Comparison of ENCODE assay signal across 14 cellular contexts in genomic region chr6:87914637-87915395, GRCh38.
A peak's percentile ranks its signal among the peaks of the same experiment; 100 is the strongest.
DNase-seq lines count a peak whose midpoint lies in the region; ATAC-seq and TF ChIP-seq lines count a peak whose summit lies in the region.
"Had no signal": no experiment of that assay in that cellular context is flagged by ENCODE, and none has a peak within 500 bp of the region (broad histone marks: within the 10 kb centered on the region; RNA-seq: fewer than 3 reads in every experiment).

No MANE protein-coding gene starts in this region.

- TF ChIP-seq CTCF in VCaP (conservative IDR thresholded peaks at IDR 0.05) (no peak), sigmoid colon (IDR thresholded peaks at IDR 0.05) (no peak)

- H3K14ac ChIP-seq in neuronal stem cell (ENCODE audit: low read length), result no peak overlapping the region

- H3K18ac ChIP-seq in neuronal stem cell (ENCODE audit: low read length), result peak overlapping the region; percentile 15

- H2AK5ac ChIP-seq in neuronal stem cell (ENCODE audit: low read depth, low read length), result no peak overlapping the region

- H2BK5ac ChIP-seq in neuronal stem cell (ENCODE audit: low read length), result no peak overlapping the region

- no peak overlapping the region for H3K4ac ChIP-seq in neuronal stem cell (ENCODE audit: low read length)

- no peak overlapping the region for H3K27ac Mint-ChIP-seq in activated CD4-positive, alpha-beta T cell treated with anti-CD3 and anti-CD28 coated beads for 36 hours
- H3K27ac Mint-ChIP-seq: natural killer cell treated with Interleukin-12 subunit alpha and Interleukin-12 subunit beta and Interleukin-15 and Interleukin-18, amount 100 ng/mL, for 72 hours had no signal

- CTCF ChIA-PET in activated CD4-positive, alpha-beta T cell treated with anti-CD3 and anti-CD28 coated beads for 36 hours (lab: Charles Lee), result interaction anchor here (0.6 to 1.0 kb wide), 2 partner anchors 15 to 28 kb away, joined by 3 read pairs; no protein-coding TSS in a partner anchor

- no peaks in the 10 kb centered on the region for H3K79me1 ChIP-seq in neuronal stem cell (ENCODE audit: low read depth, low read length)

- H3K4me1 Mint-ChIP-seq in activated CD4-positive, alpha-beta T cell treated with anti-CD3 and anti-CD28 coated beads for 36 hours, result peaks cover 8% of the 10 kb centered on the region

- no peak overlapping the region for H4K8ac ChIP-seq in neuronal stem cell (ENCODE audit: low read depth, low read length)

- no peak overlapping the region for H4K91ac ChIP-seq in neuronal stem cell (ENCODE audit: low read depth, low read length, poor library complexity)

- H3K9me3 ChIP-seq in neuronal stem cell (replicated peaks in 1 of 2; ENCODE audit: control insufficient read depth in 2 of 2, insufficient read depth in 1 of 2, low read depth in 1 of 2, low read length in 2 of 2) (peaks cover 2 to 16% of the 10 kb centered on the region in 2 donors), sigmoid colon (no peaks in the 10 kb centered on the region), right cardiac atrium (ENCODE audit: control insufficient read depth, low read length) (peaks cover 1% of the 10 kb centered on the region)
- H3K9me3 ChIP-seq: HAP-1 had no signal

- peak; percentile 21 for DNase-seq in activated CD4-positive, alpha-beta T cell treated with anti-CD3 and anti-CD28 coated beads for 36 hours
- DNase-seq in activated CD4-positive, alpha-beta T cell treated with anti-CD3 and anti-CD28 coated beads for 4 hours, result no peak
- DNase-seq in neuronal stem cell (ENCODE audit: low spot score) (no peak), COLO668 (lab: John Stamatoyannopoulos, UW; ENCODE audit: unreplicated experiment) (no peak), sigmoid colon (no peak), right cardiac atrium (no peak)
- DNase-seq: central memory CD4-positive, alpha-beta T cell; NCI-H2081; stimulated activated naive CD4-positive, alpha-beta T cell had no signal

- H2BK15ac ChIP-seq in neuronal stem cell (ENCODE audit: low read length), result no peak overlapping the region

- WGBS in neuronal stem cell (ENCODE audit: extremely low coverage in 2 of 2, insufficient read length in 2 of 2, insufficient replicate concordance in 1 of 2), 2 donors, result no CpG with 5 or more reads among the region's 4 CpGs
- 90 to 94% methylated on average over 4 of the region's 4 CpGs for WGBS in sigmoid colon, 2 donors
- 92% methylated on average over 4 of the region's 4 CpGs for WGBS in right cardiac atrium

- intact Hi-C loops in activated CD4-positive, alpha-beta T cell treated with anti-CD3 and anti-CD28 coated beads for 36 hours (cut with DNase I, micrococcal nuclease), result no loop called here
- intact Hi-C loops in sigmoid colon (cut with DNase I) (no loop called here), right cardiac atrium (cut with DNase I) (no loop called here)

- H3K36me3 Mint-ChIP-seq in activated CD4-positive, alpha-beta T cell treated with anti-CD3 and anti-CD28 coated beads for 36 hours (ENCODE audit: low read depth), result no peaks in the 10 kb centered on the region

- H3K27me3 Mint-ChIP-seq in activated CD4-positive, alpha-beta T cell treated with anti-CD3 and anti-CD28 coated beads for 36 hours, result peaks cover 4% of the 10 kb centered on the region

- POLR2A ChIA-PET in activated CD4-positive, alpha-beta T cell treated with anti-CD3 and anti-CD28 coated beads for 36 hours (lab: Charles Lee), result interaction anchor here (0.6 kb wide), 1 partner anchor 214 kb away, joined by 4 read pairs; no protein-coding TSS in a partner anchor

- H3K9me3 Mint-ChIP-seq in activated CD4-positive, alpha-beta T cell treated with anti-CD3 and anti-CD28 coated beads for 36 hours (ENCODE audit: low read depth), result no peaks in the 10 kb centered on the region
- H3K9me3 Mint-ChIP-seq: natural killer cell treated with Interleukin-12 subunit alpha and Interleukin-12 subunit beta and Interleukin-15 and Interleukin-18, amount 100 ng/mL, for 72 hours had no signal

- H3K27me3 ChIP-seq in neuronal stem cell (ENCODE audit: control insufficient read depth in 3 of 3, insufficient read depth in 3 of 3, low read depth in 1 of 3, low read length in 3 of 3) (no peaks in the 10 kb centered on the region), sigmoid colon (no peaks in the 10 kb centered on the region), right cardiac atrium (ENCODE audit: control insufficient read depth, insufficient read depth) (no peaks in the 10 kb centered on the region)

- no peak overlapping the region for H3K4me3 ChIP-seq in neuronal stem cell (ENCODE audit: low read length in 2 of 2)
- no peak overlapping the region for H3K4me3 ChIP-seq in sigmoid colon
- no peak overlapping the region for H3K4me3 ChIP-seq in right cardiac atrium (ENCODE audit: low read length)
- H3K4me3 ChIP-seq: HAP-1 had no signal

- H3K36me3 ChIP-seq in neuronal stem cell (replicated peaks in 1 of 2; ENCODE audit: control insufficient read depth in 2 of 2, insufficient read depth in 2 of 2, low read length in 2 of 2) (no peaks in the 10 kb centered on the region), sigmoid colon (no peaks in the 10 kb centered on the region)
- H3K36me3 ChIP-seq: HAP-1 had no signal

- TF ChIP-seq EP300 in sigmoid colon (IDR thresholded peaks at IDR 0.05), result no peak

- no peak overlapping the region for H3K23ac ChIP-seq in neuronal stem cell (ENCODE audit: low read depth, low read length, poor library complexity)

- H2BK12ac ChIP-seq in neuronal stem cell (ENCODE audit: low read length), result no peak overlapping the region

- no peak overlapping the region for H3K4me2 ChIP-seq in neuronal stem cell (ENCODE audit: insufficient read depth, low read length, poor library complexity, severe bottlenecking)

- H3K4me1 ChIP-seq in neuronal stem cell (ENCODE audit: control insufficient read depth in 2 of 2, insufficient read depth in 1 of 2, low read depth in 1 of 2, low read length in 2 of 2) (peaks cover 5 to 12% of the 10 kb centered on the region in 2 donors), sigmoid colon (peaks cover 0 to 3% (median 0%) of the 10 kb centered on the region in 4 donors), right cardiac atrium (ENCODE audit: control insufficient read depth, insufficient read depth, low read length) (no peaks in the 10 kb centered on the region)

- H2AFZ ChIP-seq in neuronal stem cell (ENCODE audit: low read length), result peak overlapping the region; percentile 90

- H2BK120ac ChIP-seq in neuronal stem cell (ENCODE audit: low read depth, low read length), result no peak overlapping the region

- peak; percentile 74 for ATAC-seq in activated CD4-positive, alpha-beta T cell treated with anti-CD3 and anti-CD28 coated beads for 36 hours
- peak; percentile 63 for ATAC-seq in HG03159 (IDR thresholded peaks at IDR 0.05; ENCODE audit: unreplicated experiment)
- no peak for ATAC-seq in right cardiac atrium
- ATAC-seq: Panc1 had no signal

- no peak overlapping the region for H3K4me3 Mint-ChIP-seq in activated CD4-positive, alpha-beta T cell treated with anti-CD3 and anti-CD28 coated beads for 36 hours
- H3K4me3 Mint-ChIP-seq: natural killer cell treated with Interleukin-12 subunit alpha and Interleukin-12 subunit beta and Interleukin-15 and Interleukin-18, amount 100 ng/mL, for 72 hours had no signal

- peak overlapping the region; percentile 36; the same call in 1 of the 2 replicates for H3K27ac ChIP-seq in VCaP
- H3K27ac ChIP-seq in neuronal stem cell (replicated peaks; ENCODE audit: low read length), result no peak overlapping the region
- no peak overlapping the region for H3K27ac ChIP-seq in sigmoid colon
- H3K27ac ChIP-seq in right cardiac atrium (ENCODE audit: low read length), result no peak overlapping the region

- H3K9ac ChIP-seq in neuronal stem cell (ENCODE audit: low read depth, low read length, poor library complexity), result no peak overlapping the region

- TF ChIP-seq POLR2A in sigmoid colon (IDR thresholded peaks at IDR 0.05), result no peak

Comparison
In these comparisons a context has a peak if more than half of its experiments do, and no peak if none do; other contexts are left out.
1. ATAC-seq: peak in activated CD4-positive, alpha-beta T cell treated with anti-CD3 and anti-CD28 coated beads for 36 hours (single experiment) and HG03159 (single experiment); none in right cardiac atrium (0 of 2).